ENCODE assay signal across 9 cellular contexts in genomic region chr12:56129210-56129691, GRCh38. TPM values are rescaled to one million over a fixed set of nuclear protein-coding genes. Genes with fewer than 3 reads are reported as not detected.
DNase-seq lines count a peak whose midpoint lies in the region; ATAC-seq, FAIRE-seq and TF ChIP-seq lines count a peak whose summit lies in the region.
"Had no signal": no experiment of that assay in that cellular context is flagged by ENCODE, and none has a peak within 500 bp of the region (broad histone marks: within the 10 kb centered on the region; RNA-seq: fewer than 3 reads in every experiment).

No MANE protein-coding gene starts in this region.

- TF ChIP-seq POLR2A in Raji (IDR thresholded peaks at IDR 0.05; ENCODE audit: insufficient read depth, low read depth, low read length), result peak; percentile 41; the same call in 1 of the 2 replicates
- TF ChIP-seq POLR2A in uterus (IDR thresholded peaks at IDR 0.05), result peak in 1 of 2 donors; percentile 49

- H3K36me3 ChIP-seq in pancreas (peaks cover 3 to 37% (median 4%) of the 10 kb centered on the region in 3 donors), uterus (no peaks in the 10 kb centered on the region)

- H3K4me1 ChIP-seq in pancreas, result peaks cover 10 to 27% (median 12%) of the 10 kb centered on the region in 3 donors
- H3K4me1 ChIP-seq in uterus, result peaks cover 8 to 10% of the 10 kb centered on the region in 2 donors

- peak; percentile 28 for ATAC-seq in HG02798 (IDR thresholded peaks at IDR 0.05; ENCODE audit: poor library complexity, unreplicated experiment)
- peak; percentile 30 to 61 (median 51) for ATAC-seq in pancreas
- ATAC-seq in GM21367 (IDR thresholded peaks at IDR 0.05; ENCODE audit: unreplicated experiment), result no peak

- intact Hi-C loops in pancreas (cut with DNase I) (loop anchor here in 1 of 3 donors (10.0 kb wide), 1 partner anchor 326 kb away; the partner anchor contains the start of gene MIP), uterus (cut with DNase I; ENCODE audit: low total_unique reads) (loop anchor here (5.0 kb wide), 1 partner anchor 33 kb away; no protein-coding TSS in a partner anchor)

- H3K27ac ChIP-seq in pancreas (peak overlapping the region; percentile 67 to 89 (median 77)), uterus (peak overlapping the region; percentile 88 to 91)

- POLR2A ChIA-PET in GM10248 (lab: Yijun Ruan, JAX), result interaction anchor here (1.1 to 4.0 kb wide), 3 partner anchors 12 to 33 kb away, joined by 5 to 49 read pairs (median 15); partner anchors contain the start of genes RPL41 and ZC3H10

- H3K9me3 ChIP-seq in pancreas, result no peaks in the 10 kb centered on the region
- H3K9me3 ChIP-seq in uterus, result no peaks in the 10 kb centered on the region

- no peak for FAIRE-seq in pancreas (lab: Jason Lieb, UNC)
- FAIRE-seq: islet of Langerhans had no signal

- H3K27me3 ChIP-seq in pancreas (no peaks in the 10 kb centered on the region), uterus (no peaks in the 10 kb centered on the region)

- CTCF ChIA-PET in GM10248 (lab: Yijun Ruan, JAX), result interaction anchor here (1.5 to 14.7 kb wide), 6 partner anchors 11 to 390 kb away, joined by 4 to 243 read pairs (median 13); partner anchors contain the start of genes SMARCC2 and ZC3H10

- DNase-seq in GM10248 (ENCODE audit: extremely low spot score), result peak; percentile 73
- DNase-seq in activated gamma-delta T cell treated with Interleukin-2 at 50 U/mL for 16 hours, result peak; percentile 85
- peak; percentile 65 for DNase-seq in glomerular visceral epithelial cell (ENCODE audit: extremely low spot score)
- peak in 5 of 6 donors; percentile 58 to 86 (median 66) for DNase-seq in pancreas
- peak; percentile 72 to 76 for DNase-seq in uterus

- 0 to 1% methylated on average over 27 of the region's 27 CpGs for WGBS in pancreas, 2 donors

- TF ChIP-seq CTCF in GM10248 (IDR thresholded peaks at IDR 0.05; ENCODE audit: control extremely low read depth, extremely low read depth, low read depth, missing control alignments) (no peak), pancreas (IDR thresholded peaks at IDR 0.05) (no peak), uterus (IDR thresholded peaks at IDR 0.05) (no peak)

- H3K4me3 ChIP-seq in pancreas (peak overlapping the region; percentile 64 to 82 (median 76)), uterus (peak overlapping the region; percentile 56 to 95)

RNA-seq across cellular contexts. Expression of gene ESYT1, which starts 1.2 kb away (rescaled TPM):
- total RNA-seq in pancreas, result 10 to 100 TPM; 42.8 to 55.1 (median 46.5) TPM
- polyA plus RNA-seq in pancreas, result 10 to 100 TPM; 22.5 to 40.2 TPM
- total RNA-seq in uterus, result 100 to 1,000 TPM in 3 of 4 donors, 10 to 100 TPM in 1; 98.4 to 203 (median 134) TPM

RNA-seq across cellular contexts. Expression of gene ZC3H10, which starts 11.2 kb away (rescaled TPM):
- total RNA-seq in pancreas (1 to 10 TPM; 2.6 to 4.1 (median 3.2) TPM), uterus (1 to 10 TPM; 1.3 to 9.8 (median 4.2) TPM)
- 1 to 10 TPM; 1.9 to 3.0 TPM for polyA plus RNA-seq in pancreas

RNA-seq across cellular contexts. Expression of gene RPL41, which starts 12.8 kb away (rescaled TPM):
- total RNA-seq in pancreas (1,000 to 10,000 TPM; 2,275 to 3,960 (median 2,741) TPM), uterus (1,000 to 10,000 TPM; 1,022 to 4,789 (median 2,600) TPM)
- 1,000 to 10,000 TPM; 1,821 to 3,381 TPM for polyA plus RNA-seq in pancreas

RNA-seq across cellular contexts. Expression of gene MYL6B, which starts 23.1 kb away (rescaled TPM):
- total RNA-seq in pancreas, result 10 to 100 TPM in 5 of 6 donors, 1 to 10 TPM in 1; 6.7 to 18.2 (median 14.7) TPM
- polyA plus RNA-seq in pancreas, result 10 to 100 TPM; 39.3 to 65.9 TPM
- total RNA-seq in uterus, result 10 to 100 TPM in 3 of 4 donors, 1 to 10 TPM in 1; 6.7 to 57.5 (median 27.0) TPM

RNA-seq across cellular contexts. Expression of gene PA2G4, which starts 24.9 kb away (rescaled TPM):
- total RNA-seq in pancreas (10 to 100 TPM; 30.1 to 59.8 (median 42.7) TPM), uterus (100 to 1,000 TPM in 1 of 4 donors, 10 to 100 TPM in 3; 64.4 to 120 (median 81.0) TPM)
- 10 to 100 TPM; 38.2 to 43.5 TPM for polyA plus RNA-seq in pancreas
